In genomic region chr11:113195728-113196127, GRCh38 we compare ENCODE assay signal across 40 cellular contexts.
"Had no signal": no experiment of that assay in that cellular context is flagged by ENCODE, and none has a peak within 500 bp of the region (broad histone marks: within the 10 kb centered on the region; RNA-seq: fewer than 3 reads in every experiment).

No MANE protein-coding gene starts in this region.

- DNase-seq: activated effector memory CD4-positive, alpha-beta T cell treated with anti-CD3 and anti-CD28 coated beads, Interleukin-2, amount 50 U/mL, for 16 hours; activated effector memory CD4-positive, alpha-beta T cell treated with Interleukin-2 at 50 U/mL for 16 hours; activated gamma-delta T cell; activated gamma-delta T cell treated with Interleukin-2 at 50 U/mL for 16 hours; activated naive CD4-positive, alpha-beta T cell; activated naive CD4-positive, alpha-beta T cell treated with anti-CD3 and anti-CD28 coated beads for 36 hours; activated naive CD4-positive, alpha-beta T cell treated with anti-CD3 and anti-CD28 coated beads, Interleukin-2, amount 10 ng/mL, durations not matched to agents 7 days and 5 days; activated naive CD4-positive, alpha-beta T cell treated with anti-CD3 and anti-CD28 coated beads, Interleukin-2, amount 50 U/mL, for 16 hours; activated naive CD4-positive, alpha-beta T cell treated with Interleukin-2 at 50 U/mL for 16 hours; activated naive CD8-positive, alpha-beta T cell treated with anti-CD3 and anti-CD28 coated beads for 36 hours; activated naive CD8-positive, alpha-beta T cell treated with anti-CD3 and anti-CD28 coated beads, Interleukin-2, amount 10 ng/mL, durations not matched to agents 7 days and 5 days; activated naive CD8-positive, alpha-beta T cell treated with anti-CD3 and anti-CD28 coated beads, Interleukin-2, amount 50 U/mL, for 24 hours; activated T-cell treated with anti-CD3 and anti-CD28 coated beads, Interleukin-2, amount 50 U/mL, for 1 hour; activated T-cell treated with anti-CD3 and anti-CD28 coated beads, Interleukin-2, amount 50 U/mL, for 24 hours; activated T-cell treated with anti-CD3 and anti-CD28 coated beads, Interleukin-2, amount 50 U/mL, for 4 hours; activated T-cell treated with anti-CD3 and anti-CD28 coated beads, Interleukin-2, amount 50 U/mL, for 48 hours; activated T-cell treated with anti-CD3 and anti-CD28 coated beads, Interleukin-2, amount 50 U/mL, for 72 hours; adrenal gland; amniotic stem cell; amygdala; anterior cingulate cortex; aorta; body of pancreas; brain microvascular endothelial cell; caudate nucleus; central memory CD4-positive, alpha-beta T cell; cerebellar nuclear complex had no signal

- H3K4me3 Mint-ChIP-seq: activated naive CD4-positive, alpha-beta T cell treated with anti-CD3 and anti-CD28 coated beads for 36 hours; activated naive CD4-positive, alpha-beta T cell treated with anti-CD3 and anti-CD28 coated beads, Interleukin-2, amount 10 ng/mL, durations not matched to agents 7 days and 5 days; activated naive CD4-positive, alpha-beta T cell treated with anti-CD3 and anti-CD28 coated beads, Interleukin-2, amount 50 U/mL, for 24 hours; activated naive CD8-positive, alpha-beta T cell; activated naive CD8-positive, alpha-beta T cell treated with anti-CD3 and anti-CD28 coated beads for 36 hours; activated naive CD8-positive, alpha-beta T cell treated with anti-CD3 and anti-CD28 coated beads, Interleukin-2, amount 10 ng/mL, durations not matched to agents 7 days and 5 days; activated naive CD8-positive, alpha-beta T cell treated with anti-CD3 and anti-CD28 coated beads, Interleukin-2, amount 50 U/mL, for 24 hours; activated T-cell treated with anti-CD3 and anti-CD28 coated beads, Interleukin-2, amount 50 U/mL, for 24 hours; activated T-cell treated with anti-CD3 and anti-CD28 coated beads, Interleukin-2, amount 50 U/mL, for 4 hours; activated T-cell treated with anti-CD3 and anti-CD28 coated beads, Interleukin-2, amount 50 U/mL, for 72 hours; activated T-helper 1 cell treated with anti-CD3 and anti-CD28 coated beads, Interleukin-12 subunit alpha, Interleukin-12 subunit beta, Interleukin-2, Interleukin-4 antibody, amounts not matched to agents 30 ng/mL and 10 ng/mL and 1 ng/mL, durations not matched to agents 14 hours and 24 hours and 36 hours; activated T-helper 17 cell treated with anti-CD3 and anti-CD28 coated beads, Interleukin-2, amount 50 U/mL, for 72 hours; brain; central memory CD8-positive, alpha-beta T cell had no signal

- ATAC-seq: activated naive CD4-positive, alpha-beta T cell treated with anti-CD3 and anti-CD28 coated beads, Interleukin-2, amount 50 U/mL, for 72 hours; activated naive CD8-positive, alpha-beta T cell treated with anti-CD3 and anti-CD28 coated beads, Interleukin-2, amount 50 U/mL, for 24 hours; activated T-cell treated with anti-CD3 and anti-CD28 coated beads, Interleukin-2, amount 50 U/mL, for 4 hours; activated T-cell treated with anti-CD3 and anti-CD28 coated beads, Interleukin-2, amount 50 U/mL, for 72 hours; activated T-helper 17 cell treated with anti-CD3 and anti-CD28 coated beads, Interleukin-2, amount 50 U/mL, for 72 hours; body of pancreas had no signal

- H3K27me3 ChIP-seq: adrenal gland, ascending aorta, body of pancreas, brain microvascular endothelial cell, breast epithelium, cardiac muscle cell had no signal

- H3K36me3 Mint-ChIP-seq: activated naive CD4-positive, alpha-beta T cell treated with anti-CD3 and anti-CD28 coated beads, Interleukin-2, amount 10 ng/mL, durations not matched to agents 7 days and 5 days; activated naive CD4-positive, alpha-beta T cell treated with anti-CD3 and anti-CD28 coated beads, Interleukin-2, amount 50 U/mL, for 24 hours; activated naive CD4-positive, alpha-beta T cell treated with anti-CD3 and anti-CD28 coated beads, Interleukin-2, amount 50 U/mL, for 72 hours; activated naive CD8-positive, alpha-beta T cell; activated naive CD8-positive, alpha-beta T cell treated with anti-CD3 and anti-CD28 coated beads for 36 hours; activated naive CD8-positive, alpha-beta T cell treated with anti-CD3 and anti-CD28 coated beads, Interleukin-2, amount 10 ng/mL, durations not matched to agents 7 days and 5 days; brain had no signal

- H3K27ac ChIP-seq: ascending aorta, body of pancreas, brain microvascular endothelial cell, breast epithelium, cardiac muscle cell had no signal

- H3K4me1 ChIP-seq: breast epithelium had no signal

- H3K27me3 Mint-ChIP-seq: brain had no signal

- H3K9me3 Mint-ChIP-seq: activated naive CD4-positive, alpha-beta T cell treated with anti-CD3 and anti-CD28 coated beads for 36 hours; activated naive CD4-positive, alpha-beta T cell treated with anti-CD3 and anti-CD28 coated beads, Interleukin-2, amount 10 ng/mL, durations not matched to agents 7 days and 5 days; activated naive CD4-positive, alpha-beta T cell treated with anti-CD3 and anti-CD28 coated beads, Interleukin-2, amount 50 U/mL, for 24 hours; activated naive CD4-positive, alpha-beta T cell treated with anti-CD3 and anti-CD28 coated beads, Interleukin-2, amount 50 U/mL, for 72 hours; activated naive CD8-positive, alpha-beta T cell treated with anti-CD3 and anti-CD28 coated beads for 36 hours; activated naive CD8-positive, alpha-beta T cell treated with anti-CD3 and anti-CD28 coated beads, Interleukin-2, amount 10 ng/mL, durations not matched to agents 7 days and 5 days; activated naive CD8-positive, alpha-beta T cell treated with anti-CD3 and anti-CD28 coated beads, Interleukin-2, amount 50 U/mL, for 24 hours; activated T-cell treated with anti-CD3 and anti-CD28 coated beads, Interleukin-2, amount 50 U/mL, for 24 hours; activated T-cell treated with anti-CD3 and anti-CD28 coated beads, Interleukin-2, amount 50 U/mL, for 4 hours; activated T-cell treated with anti-CD3 and anti-CD28 coated beads, Interleukin-2, amount 50 U/mL, for 72 hours; activated T-helper 1 cell treated with anti-CD3 and anti-CD28 coated beads, Interleukin-12 subunit alpha, Interleukin-12 subunit beta, Interleukin-2, Interleukin-4 antibody, amounts not matched to agents 30 ng/mL and 10 ng/mL and 1 ng/mL, durations not matched to agents 14 hours and 24 hours and 36 hours; activated T-helper 17 cell treated with anti-CD3 and anti-CD28 coated beads, Interleukin-2, amount 50 U/mL, for 72 hours; activated T-helper 2 cell treated with anti-CD3 and anti-CD28 coated beads, Interferon-gamma antibody, Interleukin-2, Interleukin-4, amounts not matched to agents 10 μg/mL and 5 μg/mL and 100 μg/mL, durations not matched to agents 14 hours and 24 hours and 36 hours; brain; central memory CD8-positive, alpha-beta T cell had no signal

- FAIRE-seq: astrocyte, bronchial epithelial cell had no signal

- H3K9me3 ChIP-seq: adrenal gland, ascending aorta, body of pancreas, breast epithelium had no signal

- H3K4me1 Mint-ChIP-seq: activated naive CD4-positive, alpha-beta T cell treated with anti-CD3 and anti-CD28 coated beads, Interleukin-2, amount 10 ng/mL, durations not matched to agents 7 days and 5 days; activated naive CD4-positive, alpha-beta T cell treated with anti-CD3 and anti-CD28 coated beads, Interleukin-2, amount 50 U/mL, for 24 hours; activated naive CD8-positive, alpha-beta T cell treated with anti-CD3 and anti-CD28 coated beads for 36 hours; activated naive CD8-positive, alpha-beta T cell treated with anti-CD3 and anti-CD28 coated beads, Interleukin-2, amount 10 ng/mL, durations not matched to agents 7 days and 5 days; activated naive CD8-positive, alpha-beta T cell treated with anti-CD3 and anti-CD28 coated beads, Interleukin-2, amount 50 U/mL, for 24 hours; activated T-helper 17 cell treated with anti-CD3 and anti-CD28 coated beads, Interleukin-2, amount 50 U/mL, for 72 hours; central memory CD8-positive, alpha-beta T cell had no signal

- H3K36me3 ChIP-seq: adrenal gland, ascending aorta, brain microvascular endothelial cell, breast epithelium, cardiac muscle cell had no signal

- H3K4me3 ChIP-seq: adrenal gland, ascending aorta, body of pancreas, breast epithelium, cardiac muscle cell had no signal

- H3K27ac Mint-ChIP-seq: activated naive CD4-positive, alpha-beta T cell treated with anti-CD3 and anti-CD28 coated beads for 36 hours; activated naive CD4-positive, alpha-beta T cell treated with anti-CD3 and anti-CD28 coated beads, Interleukin-2, amount 10 ng/mL, durations not matched to agents 7 days and 5 days; activated naive CD4-positive, alpha-beta T cell treated with anti-CD3 and anti-CD28 coated beads, Interleukin-2, amount 50 U/mL, for 24 hours; activated naive CD4-positive, alpha-beta T cell treated with anti-CD3 and anti-CD28 coated beads, Interleukin-2, amount 50 U/mL, for 72 hours; activated naive CD8-positive, alpha-beta T cell; activated naive CD8-positive, alpha-beta T cell treated with anti-CD3 and anti-CD28 coated beads for 36 hours; activated naive CD8-positive, alpha-beta T cell treated with anti-CD3 and anti-CD28 coated beads, Interleukin-2, amount 10 ng/mL, durations not matched to agents 7 days and 5 days; activated naive CD8-positive, alpha-beta T cell treated with anti-CD3 and anti-CD28 coated beads, Interleukin-2, amount 50 U/mL, for 24 hours; activated T-cell treated with anti-CD3 and anti-CD28 coated beads, Interleukin-2, amount 50 U/mL, for 24 hours; activated T-cell treated with anti-CD3 and anti-CD28 coated beads, Interleukin-2, amount 50 U/mL, for 72 hours; activated T-helper 1 cell treated with anti-CD3 and anti-CD28 coated beads, Interleukin-12 subunit alpha, Interleukin-12 subunit beta, Interleukin-2, Interleukin-4 antibody, amounts not matched to agents 30 ng/mL and 10 ng/mL and 1 ng/mL, durations not matched to agents 14 hours and 24 hours and 36 hours; activated T-helper 17 cell treated with anti-CD3 and anti-CD28 coated beads, Interleukin-2, amount 50 U/mL, for 72 hours; activated T-helper 2 cell treated with anti-CD3 and anti-CD28 coated beads, Interferon-gamma antibody, Interleukin-2, Interleukin-4, amounts not matched to agents 10 μg/mL and 5 μg/mL and 100 μg/mL, durations not matched to agents 14 hours and 24 hours and 36 hours had no signal
